Comparison of ENCODE assay signal across 11 cellular contexts in the genomic region with DNA sequence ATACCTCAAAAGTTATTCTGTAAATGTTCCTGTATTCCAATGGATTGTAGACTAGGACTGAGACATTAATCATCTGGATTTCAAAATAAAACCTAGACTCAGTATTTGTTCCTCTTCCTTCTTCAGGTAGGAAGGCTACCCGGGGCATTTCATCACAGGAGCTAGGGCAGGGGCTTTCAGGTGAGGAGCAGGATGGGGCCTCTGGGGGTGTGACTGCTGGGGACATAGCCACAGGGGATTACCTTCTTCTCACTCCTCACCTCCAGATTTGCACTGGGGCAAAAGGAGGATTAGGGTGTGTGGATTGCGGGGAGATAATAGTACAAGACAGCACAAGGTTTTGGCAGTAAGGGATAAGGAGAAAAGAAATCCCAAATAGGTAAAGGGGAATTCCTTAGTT.
"Had no signal": no experiment of that assay in that cellular context is flagged by ENCODE, and none has a peak within 500 bp of the region (broad histone marks: within the 10 kb centered on the region; RNA-seq: fewer than 3 reads in every experiment).

No MANE protein-coding gene starts in this region.

- H3K4me3 Mint-ChIP-seq: activated naive CD8-positive, alpha-beta T cell treated with anti-CD3 and anti-CD28 coated beads, Interleukin-2, amount 10 ng/mL, durations not matched to agents 7 days and 5 days had no signal

- DNase-seq: activated CD4-positive, alpha-beta T cell treated with anti-CD3 and anti-CD28 coated beads, Interleukin-2, amount 50 U/mL, for 1 hour; activated naive CD8-positive, alpha-beta T cell treated with anti-CD3 and anti-CD28 coated beads, Interleukin-2, amount 10 ng/mL, durations not matched to agents 7 days and 5 days; cortex of kidney; effector memory CD4-positive, alpha-beta T cell; kidney; left ventricle myocardium inferior; stimulated activated CD4-positive, alpha-beta T cell treated with anti-CD3 and anti-CD28 coated beads, Interleukin-15, amount 100 ng/mL, for 24 hours; stimulated activated CD4-positive, alpha-beta T cell treated with anti-CD3 and anti-CD28 coated beads, Interleukin-4, amount 100 ng/mL, for 24 hours; stomach; T-helper 9 cell; uterus had no signal

- H3K27me3 Mint-ChIP-seq: activated naive CD8-positive, alpha-beta T cell treated with anti-CD3 and anti-CD28 coated beads, Interleukin-2, amount 10 ng/mL, durations not matched to agents 7 days and 5 days had no signal

- H3K27ac Mint-ChIP-seq: activated naive CD8-positive, alpha-beta T cell treated with anti-CD3 and anti-CD28 coated beads, Interleukin-2, amount 10 ng/mL, durations not matched to agents 7 days and 5 days had no signal

- H3K4me1 Mint-ChIP-seq: activated naive CD8-positive, alpha-beta T cell treated with anti-CD3 and anti-CD28 coated beads, Interleukin-2, amount 10 ng/mL, durations not matched to agents 7 days and 5 days had no signal

- H3K9me3 Mint-ChIP-seq: activated naive CD8-positive, alpha-beta T cell treated with anti-CD3 and anti-CD28 coated beads, Interleukin-2, amount 10 ng/mL, durations not matched to agents 7 days and 5 days had no signal
